ENCODE assay signal across 29 cellular contexts in genomic region chr12:118417942-118418341, GRCh38.
"Had no signal": no experiment of that assay in that cellular context is flagged by ENCODE, and none has a peak within 500 bp of the region (broad histone marks: within the 10 kb centered on the region; RNA-seq: fewer than 3 reads in every experiment).

No MANE protein-coding gene starts in this region.

- ATAC-seq: activated naive CD8-positive, alpha-beta T cell treated with anti-CD3 and anti-CD28 coated beads, Interleukin-2, amount 50 U/mL, for 24 hours; activated T-cell treated with anti-CD3 and anti-CD28 coated beads, Interleukin-2, amount 50 U/mL, for 4 hours had no signal

- H3K4me3 ChIP-seq: MG63, Peyer's patch had no signal

- H3K4me1 ChIP-seq: Peyer's patch had no signal

- H3K27ac ChIP-seq: Peyer's patch, VCaP had no signal

- H3K9me3 ChIP-seq: MG63, Peyer's patch had no signal

- DNase-seq: activated B cell treated with CpG ODN at 0.5 μM for 24 hours; activated CD4-positive, alpha-beta memory T cell treated with anti-CD3 and anti-CD28 coated beads for 36 hours; activated CD4-positive, alpha-beta T cell treated with anti-CD3 and anti-CD28 coated beads for 4 hours; activated CD4-positive, alpha-beta T cell treated with anti-CD3 and anti-CD28 coated beads, Interleukin-2, amount 50 U/mL, for 1 hour; activated CD4-positive, CD25-positive, alpha-beta regulatory T cell treated with anti-CD3 and anti-CD28 coated beads, Interleukin-2, amount 50 U/mL, for 72 hours; activated CD8-positive, alpha-beta memory T cell treated with anti-CD3 and anti-CD28 coated beads, Interleukin-2, amount 50 U/mL, for 4 hours; activated naive CD4-positive, alpha-beta T cell treated with anti-CD3 and anti-CD28 coated beads, Interleukin-2, amount 10 ng/mL, durations not matched to agents 7 days and 5 days; activated naive CD8-positive, alpha-beta T cell treated with anti-CD3 and anti-CD28 coated beads, Interleukin-2, amount 50 U/mL, for 24 hours; activated T-cell treated with anti-CD3 and anti-CD28 coated beads for 4 hours; activated T-cell treated with anti-CD3 and anti-CD28 coated beads, Interleukin-2, amount 50 U/mL, for 4 hours; anterior cingulate cortex; central memory CD4-positive, alpha-beta T cell; Karpas-422; KBM-7; NCI-H1048; NCI-H1105 treated with DMSO at 0.1 percent for 48 hours; NCI-H1436; NCI-H1694; NCI-H1930; NCI-H345; NCI-H524 treated with DMSO at 0.1 percent for 48 hours; Peyer's patch; Right ventricle myocardium superior; RPMI8226; T-helper 1 cell; T-helper 2 cell; T-helper 9 cell had no signal

- H3K27me3 ChIP-seq: MG63, Peyer's patch had no signal
